ENCODE assay signal across 8 cellular contexts in the genomic region with DNA sequence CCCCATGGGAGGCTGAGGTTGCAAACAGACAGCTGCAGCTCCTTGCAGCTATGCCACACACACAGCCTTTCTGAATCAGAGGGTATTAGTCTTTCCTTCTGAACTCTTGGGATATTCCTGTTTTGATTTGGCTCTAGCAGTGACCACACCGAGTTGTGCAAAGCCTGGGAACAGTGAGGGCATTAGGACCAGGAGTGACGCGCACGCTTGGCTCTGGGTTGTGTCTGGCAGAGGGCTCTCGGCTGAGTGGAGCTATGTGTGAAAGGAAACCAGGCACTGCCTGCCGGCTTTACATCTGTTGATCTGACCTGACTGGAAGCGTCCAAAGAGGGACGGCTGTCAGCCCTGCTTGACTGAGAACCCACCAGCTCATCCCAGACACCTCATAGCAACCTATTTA. TPM values are rescaled to one million over a fixed set of nuclear protein-coding genes. Genes with fewer than 3 reads are reported as not detected.
DNase-seq lines count a peak whose midpoint lies in the region; ATAC-seq and TF ChIP-seq lines count a peak whose summit lies in the region.

A gene with protein sequence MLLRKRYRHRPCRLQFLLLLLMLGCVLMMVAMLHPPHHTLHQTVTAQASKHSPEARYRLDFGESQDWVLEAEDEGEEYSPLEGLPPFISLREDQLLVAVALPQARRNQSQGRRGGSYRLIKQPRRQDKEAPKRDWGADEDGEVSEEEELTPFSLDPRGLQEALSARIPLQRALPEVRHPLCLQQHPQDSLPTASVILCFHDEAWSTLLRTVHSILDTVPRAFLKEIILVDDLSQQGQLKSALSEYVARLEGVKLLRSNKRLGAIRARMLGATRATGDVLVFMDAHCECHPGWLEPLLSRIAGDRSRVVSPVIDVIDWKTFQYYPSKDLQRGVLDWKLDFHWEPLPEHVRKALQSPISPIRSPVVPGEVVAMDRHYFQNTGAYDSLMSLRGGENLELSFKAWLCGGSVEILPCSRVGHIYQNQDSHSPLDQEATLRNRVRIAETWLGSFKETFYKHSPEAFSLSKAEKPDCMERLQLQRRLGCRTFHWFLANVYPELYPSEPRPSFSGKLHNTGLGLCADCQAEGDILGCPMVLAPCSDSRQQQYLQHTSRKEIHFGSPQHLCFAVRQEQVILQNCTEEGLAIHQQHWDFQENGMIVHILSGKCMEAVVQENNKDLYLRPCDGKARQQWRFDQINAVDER (plus strand): TSS at position 292 of the 400 bp plus-strand sequence. CDS start 472 bp downstream, outside the sequence.

- H3K4me3 ChIP-seq in esophagus squamous epithelium (peak within 1 kb of the TSS; percentile 9 to 66 (median 42)), uterus (peak within 1 kb of the TSS; percentile 2 to 40)

- TF ChIP-seq POLR2A in esophagus squamous epithelium (IDR thresholded peaks at IDR 0.05) (peak in 1 of 4 donors; percentile 45), uterus (IDR thresholded peaks at IDR 0.05) (peak; percentile 28 to 49)

- TF ChIP-seq CTCF in esophagus squamous epithelium (IDR thresholded peaks at IDR 0.05): no peak
- no peak for TF ChIP-seq CTCF in uterus (IDR thresholded peaks at IDR 0.05)

- H3K36me3 ChIP-seq in esophagus squamous epithelium (no peaks in the 10 kb centered on the region), uterus (no peaks in the 10 kb centered on the region)

- DNase-seq in NCI-H146 (lab: John Stamatoyannopoulos, UW) (peak; percentile 8), NCI-H146 treated with DMSO at 0.1 percent for 48 hours (lab: John Stamatoyannopoulos, UW; ENCODE audit: unreplicated experiment) (no peak), esophagus squamous epithelium (lab: John Stamatoyannopoulos, UW) (peak; percentile 29), mucosa of gallbladder (ENCODE audit: low spot score) (peak; percentile 76), uterus (peak; percentile 82 to 86), NCI-H1105 (lab: John Stamatoyannopoulos, UW) (no peak), NCI-H1048 (lab: John Stamatoyannopoulos, UW) (no peak)

- no peaks in the 10 kb centered on the region for H3K9me3 ChIP-seq in esophagus squamous epithelium
- H3K9me3 ChIP-seq in uterus: no peaks in the 10 kb centered on the region

- peaks cover 0 to 41% (median 0%) of the 10 kb centered on the region in 4 donors for H3K27me3 ChIP-seq in esophagus squamous epithelium
- no peaks in the 10 kb centered on the region for H3K27me3 ChIP-seq in uterus

- intact Hi-C loops in esophagus squamous epithelium (cut with DNase I): no loop called here
- intact Hi-C loops in uterus (cut with DNase I; ENCODE audit: low total_unique reads): no loop called here

- WGBS in esophagus squamous epithelium, 2 donors: 5 to 15% methylated on average over 3 to 7 of the region's 8 CpGs

- ATAC-seq in HG03439 (IDR thresholded peaks at IDR 0.05; ENCODE audit: unreplicated experiment): no peak

- H3K27ac ChIP-seq in esophagus squamous epithelium (peak within 1 kb of the TSS; percentile 25 to 87 (median 74)), uterus (peak within 1 kb of the TSS; percentile 50 to 55)

- H3K4me1 ChIP-seq in esophagus squamous epithelium: peaks cover 0 to 38% (median 19%) of the 10 kb centered on the region in 3 donors
- H3K4me1 ChIP-seq in uterus: peaks cover 0 to 5% of the 10 kb centered on the region in 2 donors

RNA-seq across cellular contexts. Expression of the gene that starts here (rescaled TPM):
- total RNA-seq in esophagus squamous epithelium (100 to 1,000 TPM in 1 of 4 donors, 10 to 100 TPM in 1, 1 to 10 TPM in 2; 4.6 to 117 (median 35.6) TPM), mucosa of gallbladder (3.9 TPM), uterus (10 to 100 TPM in 3 of 4 donors, 1 to 10 TPM in 1; 6.6 to 85.2 (median 53.3) TPM)

Comparison
In these comparisons a context has a peak if more than half of its experiments do, and no peak if none do; other contexts are left out.
1. DNase-seq: peak in NCI-H146 (single experiment), esophagus squamous epithelium (single experiment), mucosa of gallbladder (single experiment) and uterus (2 of 2); none in NCI-H146 treated with DMSO at 0.1 percent for 48 hours (single experiment), NCI-H1105 (single experiment) and NCI-H1048 (single experiment).